ENCODE assay signal across 1 cellular context in the genomic region with DNA sequence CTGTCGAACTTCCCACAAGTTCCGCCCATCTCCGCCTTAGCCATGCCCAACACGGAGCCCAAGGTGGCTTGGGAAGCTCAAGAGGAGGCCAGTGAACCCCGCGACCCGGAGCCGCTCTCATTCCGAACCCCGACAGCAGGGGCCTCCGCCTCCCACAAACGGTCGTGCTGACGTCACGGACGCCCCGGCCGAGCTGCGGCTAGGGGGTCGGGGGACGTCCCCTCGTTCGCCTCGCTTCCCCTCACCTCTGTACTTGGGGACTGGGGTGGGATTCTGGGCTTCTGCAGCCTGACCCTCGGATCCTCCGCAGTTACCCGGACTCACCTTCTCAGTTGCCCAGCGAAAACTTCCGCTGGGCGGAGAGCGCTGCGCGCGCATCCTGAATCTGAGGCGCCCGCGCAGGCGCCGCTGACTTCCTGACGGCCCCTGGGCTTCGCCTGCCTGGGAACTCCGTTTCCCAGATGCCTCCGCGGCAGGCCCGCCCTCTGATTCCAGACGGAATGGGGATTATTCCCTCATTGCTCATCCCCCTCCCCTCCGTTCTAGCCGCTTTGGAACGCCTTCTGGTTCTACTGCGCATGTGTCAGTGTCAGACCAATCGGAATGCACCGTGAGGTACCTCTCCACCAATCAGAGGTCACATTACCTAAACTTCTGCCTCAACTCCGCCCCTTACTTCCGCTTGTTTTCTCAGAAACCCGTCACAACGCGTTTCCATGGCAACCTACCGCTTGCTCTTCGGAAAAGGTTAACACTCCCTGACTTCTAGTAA.
TF ChIP-seq lines count a peak whose summit lies in the region.

A gene with protein sequence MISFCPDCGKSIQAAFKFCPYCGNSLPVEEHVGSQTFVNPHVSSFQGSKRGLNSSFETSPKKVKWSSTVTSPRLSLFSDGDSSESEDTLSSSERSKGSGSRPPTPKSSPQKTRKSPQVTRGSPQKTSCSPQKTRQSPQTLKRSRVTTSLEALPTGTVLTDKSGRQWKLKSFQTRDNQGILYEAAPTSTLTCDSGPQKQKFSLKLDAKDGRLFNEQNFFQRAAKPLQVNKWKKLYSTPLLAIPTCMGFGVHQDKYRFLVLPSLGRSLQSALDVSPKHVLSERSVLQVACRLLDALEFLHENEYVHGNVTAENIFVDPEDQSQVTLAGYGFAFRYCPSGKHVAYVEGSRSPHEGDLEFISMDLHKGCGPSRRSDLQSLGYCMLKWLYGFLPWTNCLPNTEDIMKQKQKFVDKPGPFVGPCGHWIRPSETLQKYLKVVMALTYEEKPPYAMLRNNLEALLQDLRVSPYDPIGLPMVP (minus strand): TSS at position 351 of the 772 bp plus-strand sequence. CDS start 9,210 bp downstream, outside the sequence.

TF ChIP-seq in H1, 55 proteins besides CTCF, POLR2A, EP300 and RAD21:
- TF ChIP-seq HDAC6 (IDR thresholded peaks at IDR 0.05; ENCODE audit: low read depth, low read length): no peak
- peak; percentile 91 for TF ChIP-seq NRF1 (IDR thresholded peaks at IDR 0.05; ENCODE audit: low read depth, low read length)
- TF ChIP-seq SIX5 (IDR thresholded peaks at IDR 0.05; ENCODE audit: low read depth, low read length): peak; percentile 57
- peak; percentile 6; the same call in 1 of the 2 replicates for TF ChIP-seq JUND (IDR thresholded peaks at IDR 0.05; ENCODE audit: low read length)
- TF ChIP-seq, protein P1, sequence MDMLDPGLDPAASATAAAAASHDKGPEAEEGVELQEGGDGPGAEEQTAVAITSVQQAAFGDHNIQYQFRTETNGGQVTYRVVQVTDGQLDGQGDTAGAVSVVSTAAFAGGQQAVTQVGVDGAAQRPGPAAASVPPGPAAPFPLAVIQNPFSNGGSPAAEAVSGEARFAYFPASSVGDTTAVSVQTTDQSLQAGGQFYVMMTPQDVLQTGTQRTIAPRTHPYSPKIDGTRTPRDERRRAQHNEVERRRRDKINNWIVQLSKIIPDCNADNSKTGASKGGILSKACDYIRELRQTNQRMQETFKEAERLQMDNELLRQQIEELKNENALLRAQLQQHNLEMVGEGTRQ (IDR thresholded peaks at IDR 0.05; ENCODE audit: low read length): no peak
- no peak for TF ChIP-seq NANOG (IDR thresholded peaks at IDR 0.05; ENCODE audit: insufficient read depth, low read depth, low read length, poor library complexity, severe bottlenecking)
- no peak for TF ChIP-seq SRF (IDR thresholded peaks at IDR 0.05; ENCODE audit: low read depth, low read length)
- TF ChIP-seq TCF12 (IDR thresholded peaks at IDR 0.05; ENCODE audit: low read depth, low read length): no peak
- peak; percentile 60 for TF ChIP-seq ASH2L (IDR thresholded peaks at IDR 0.05; ENCODE audit: low read length)
- TF ChIP-seq HDAC2 (IDR thresholded peaks at IDR 0.05; ENCODE audit: borderline replicate concordance in 1 of 2, low read depth in 2 of 2, low read length in 2 of 2): peak in 1 of 2 experiments; percentile 57; a peak in 1 of 4 replicates
- no peak for TF ChIP-seq GABPA (IDR thresholded peaks at IDR 0.05; ENCODE audit: borderline replicate concordance, insufficient read depth, low read length)
- TF ChIP-seq TAF1 (IDR thresholded peaks at IDR 0.05; ENCODE audit: low read depth, low read length): peak; percentile 63; the same call in 1 of the 2 replicates
- peak; percentile 81 for TF ChIP-seq KDM4A (IDR thresholded peaks at IDR 0.05; ENCODE audit: low read depth, low read length, severe bottlenecking)
- TF ChIP-seq, protein P2, sequence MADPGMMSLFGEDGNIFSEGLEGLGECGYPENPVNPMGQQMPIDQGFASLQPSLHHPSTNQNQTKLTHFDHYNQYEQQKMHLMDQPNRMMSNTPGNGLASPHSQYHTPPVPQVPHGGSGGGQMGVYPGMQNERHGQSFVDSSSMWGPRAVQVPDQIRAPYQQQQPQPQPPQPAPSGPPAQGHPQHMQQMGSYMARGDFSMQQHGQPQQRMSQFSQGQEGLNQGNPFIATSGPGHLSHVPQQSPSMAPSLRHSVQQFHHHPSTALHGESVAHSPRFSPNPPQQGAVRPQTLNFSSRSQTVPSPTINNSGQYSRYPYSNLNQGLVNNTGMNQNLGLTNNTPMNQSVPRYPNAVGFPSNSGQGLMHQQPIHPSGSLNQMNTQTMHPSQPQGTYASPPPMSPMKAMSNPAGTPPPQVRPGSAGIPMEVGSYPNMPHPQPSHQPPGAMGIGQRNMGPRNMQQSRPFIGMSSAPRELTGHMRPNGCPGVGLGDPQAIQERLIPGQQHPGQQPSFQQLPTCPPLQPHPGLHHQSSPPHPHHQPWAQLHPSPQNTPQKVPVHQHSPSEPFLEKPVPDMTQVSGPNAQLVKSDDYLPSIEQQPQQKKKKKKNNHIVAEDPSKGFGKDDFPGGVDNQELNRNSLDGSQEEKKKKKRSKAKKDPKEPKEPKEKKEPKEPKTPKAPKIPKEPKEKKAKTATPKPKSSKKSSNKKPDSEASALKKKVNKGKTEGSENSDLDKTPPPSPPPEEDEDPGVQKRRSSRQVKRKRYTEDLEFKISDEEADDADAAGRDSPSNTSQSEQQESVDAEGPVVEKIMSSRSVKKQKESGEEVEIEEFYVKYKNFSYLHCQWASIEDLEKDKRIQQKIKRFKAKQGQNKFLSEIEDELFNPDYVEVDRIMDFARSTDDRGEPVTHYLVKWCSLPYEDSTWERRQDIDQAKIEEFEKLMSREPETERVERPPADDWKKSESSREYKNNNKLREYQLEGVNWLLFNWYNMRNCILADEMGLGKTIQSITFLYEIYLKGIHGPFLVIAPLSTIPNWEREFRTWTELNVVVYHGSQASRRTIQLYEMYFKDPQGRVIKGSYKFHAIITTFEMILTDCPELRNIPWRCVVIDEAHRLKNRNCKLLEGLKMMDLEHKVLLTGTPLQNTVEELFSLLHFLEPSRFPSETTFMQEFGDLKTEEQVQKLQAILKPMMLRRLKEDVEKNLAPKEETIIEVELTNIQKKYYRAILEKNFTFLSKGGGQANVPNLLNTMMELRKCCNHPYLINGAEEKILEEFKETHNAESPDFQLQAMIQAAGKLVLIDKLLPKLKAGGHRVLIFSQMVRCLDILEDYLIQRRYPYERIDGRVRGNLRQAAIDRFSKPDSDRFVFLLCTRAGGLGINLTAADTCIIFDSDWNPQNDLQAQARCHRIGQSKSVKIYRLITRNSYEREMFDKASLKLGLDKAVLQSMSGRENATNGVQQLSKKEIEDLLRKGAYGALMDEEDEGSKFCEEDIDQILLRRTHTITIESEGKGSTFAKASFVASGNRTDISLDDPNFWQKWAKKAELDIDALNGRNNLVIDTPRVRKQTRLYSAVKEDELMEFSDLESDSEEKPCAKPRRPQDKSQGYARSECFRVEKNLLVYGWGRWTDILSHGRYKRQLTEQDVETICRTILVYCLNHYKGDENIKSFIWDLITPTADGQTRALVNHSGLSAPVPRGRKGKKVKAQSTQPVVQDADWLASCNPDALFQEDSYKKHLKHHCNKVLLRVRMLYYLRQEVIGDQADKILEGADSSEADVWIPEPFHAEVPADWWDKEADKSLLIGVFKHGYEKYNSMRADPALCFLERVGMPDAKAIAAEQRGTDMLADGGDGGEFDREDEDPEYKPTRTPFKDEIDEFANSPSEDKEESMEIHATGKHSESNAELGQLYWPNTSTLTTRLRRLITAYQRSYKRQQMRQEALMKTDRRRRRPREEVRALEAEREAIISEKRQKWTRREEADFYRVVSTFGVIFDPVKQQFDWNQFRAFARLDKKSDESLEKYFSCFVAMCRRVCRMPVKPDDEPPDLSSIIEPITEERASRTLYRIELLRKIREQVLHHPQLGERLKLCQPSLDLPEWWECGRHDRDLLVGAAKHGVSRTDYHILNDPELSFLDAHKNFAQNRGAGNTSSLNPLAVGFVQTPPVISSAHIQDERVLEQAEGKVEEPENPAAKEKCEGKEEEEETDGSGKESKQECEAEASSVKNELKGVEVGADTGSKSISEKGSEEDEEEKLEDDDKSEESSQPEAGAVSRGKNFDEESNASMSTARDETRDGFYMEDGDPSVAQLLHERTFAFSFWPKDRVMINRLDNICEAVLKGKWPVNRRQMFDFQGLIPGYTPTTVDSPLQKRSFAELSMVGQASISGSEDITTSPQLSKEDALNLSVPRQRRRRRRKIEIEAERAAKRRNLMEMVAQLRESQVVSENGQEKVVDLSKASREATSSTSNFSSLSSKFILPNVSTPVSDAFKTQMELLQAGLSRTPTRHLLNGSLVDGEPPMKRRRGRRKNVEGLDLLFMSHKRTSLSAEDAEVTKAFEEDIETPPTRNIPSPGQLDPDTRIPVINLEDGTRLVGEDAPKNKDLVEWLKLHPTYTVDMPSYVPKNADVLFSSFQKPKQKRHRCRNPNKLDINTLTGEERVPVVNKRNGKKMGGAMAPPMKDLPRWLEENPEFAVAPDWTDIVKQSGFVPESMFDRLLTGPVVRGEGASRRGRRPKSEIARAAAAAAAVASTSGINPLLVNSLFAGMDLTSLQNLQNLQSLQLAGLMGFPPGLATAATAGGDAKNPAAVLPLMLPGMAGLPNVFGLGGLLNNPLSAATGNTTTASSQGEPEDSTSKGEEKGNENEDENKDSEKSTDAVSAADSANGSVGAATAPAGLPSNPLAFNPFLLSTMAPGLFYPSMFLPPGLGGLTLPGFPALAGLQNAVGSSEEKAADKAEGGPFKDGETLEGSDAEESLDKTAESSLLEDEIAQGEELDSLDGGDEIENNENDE (IDR thresholded peaks at IDR 0.05; ENCODE audit: insufficient replicate concordance, low read length): no peak
- no peak for TF ChIP-seq CEBPB (IDR thresholded peaks at IDR 0.05; ENCODE audit: low read depth, low read length)
- peak; percentile 81 for TF ChIP-seq PHF8 (conservative IDR thresholded peaks at IDR 0.05; ENCODE audit: low read depth, low read length)
- TF ChIP-seq SUZ12 (IDR thresholded peaks at IDR 0.05; ENCODE audit: low read length): no peak
- TF ChIP-seq TBP (IDR thresholded peaks at IDR 0.05; ENCODE audit: low read depth, low read length): peak; percentile 40; the same call in 1 of the 2 replicates
- no peak for TF ChIP-seq BACH1 (IDR thresholded peaks at IDR 0.05; ENCODE audit: low read length)
- peak; percentile 92 for TF ChIP-seq RBBP5 (IDR thresholded peaks at IDR 0.05; ENCODE audit: borderline replicate concordance, low read depth, low read length)
- peak; percentile 71 for TF ChIP-seq CREB1 (IDR thresholded peaks at IDR 0.05)
- TF ChIP-seq SP1 (IDR thresholded peaks at IDR 0.05; ENCODE audit: low read depth, low read length): peak; percentile 38; the same call in 1 of the 2 replicates
TF ChIP-seq in H1: peak in this region for 12.
